ENCODE assay signal across 18 cellular contexts in genomic region chr5:164041105-164041504, GRCh38.
A peak's percentile ranks its signal among the peaks of the same experiment; 100 is the strongest.
DNase-seq lines count a peak whose midpoint lies in the region; ATAC-seq and TF ChIP-seq lines count a peak whose summit lies in the region.
"Had no signal": no experiment of that assay in that cellular context is flagged by ENCODE, and none has a peak within 500 bp of the region (broad histone marks: within the 10 kb centered on the region; RNA-seq: fewer than 3 reads in every experiment).

No MANE protein-coding gene starts in this region.

- WGBS in body of pancreas, 2 donors: 74 to 76% methylated on average over 1 of the region's 1 CpG

- H3K9ac ChIP-seq in adipocyte (ENCODE audit: low read length): peak overlapping the region; percentile 22
- H3K9ac ChIP-seq: BLaER1 had no signal

- peak; percentile 45 for ATAC-seq in HG02798 (IDR thresholded peaks at IDR 0.05; ENCODE audit: poor library complexity, unreplicated experiment)
- no peak for ATAC-seq in body of pancreas
- no peak for ATAC-seq in HG02610 (IDR thresholded peaks at IDR 0.05; ENCODE audit: unreplicated experiment)

- H3K9me3 ChIP-seq in adipocyte (ENCODE audit: control insufficient read depth, low read length) (no peaks in the 10 kb centered on the region), body of pancreas (no peaks in the 10 kb centered on the region)
- H3K9me3 ChIP-seq: BLaER1, HAP-1 had no signal

- no peak overlapping the region for H3K27ac ChIP-seq in body of pancreas
- H3K27ac ChIP-seq: 22Rv1, BLaER1, C4-2B had no signal

- H3K27me3 ChIP-seq in adipocyte (replicated peaks; ENCODE audit: control insufficient read depth, insufficient read depth, low read length) (no peaks in the 10 kb centered on the region), body of pancreas (no peaks in the 10 kb centered on the region)
- H3K27me3 ChIP-seq: BLaER1 had no signal

- TF ChIP-seq CTCF in GM12865 (IDR thresholded peaks at IDR 0.05; ENCODE audit: insufficient read depth, low read depth, low read length, missing control alignments) (no peak), body of pancreas (IDR thresholded peaks at IDR 0.05) (no peak)

- H3K4me1 ChIP-seq in adipocyte (ENCODE audit: control insufficient read depth, insufficient read depth, low read length): peaks cover 23% of the 10 kb centered on the region
- H3K4me1 ChIP-seq in body of pancreas: no peaks in the 10 kb centered on the region
- H3K4me1 ChIP-seq: BLaER1, HAP-1 had no signal

- intact Hi-C loops in body of pancreas (cut with DNase I): no loop called here

- H3K4me3 ChIP-seq in GM12865 (ENCODE audit: low read depth, low read length): no peak overlapping the region
- H3K4me3 ChIP-seq in adipocyte (ENCODE audit: low read length): peak overlapping the region; percentile 49
- no peak overlapping the region for H3K4me3 ChIP-seq in body of pancreas
- H3K4me3 ChIP-seq: BLaER1, HAP-1 had no signal

- H3K36me3 ChIP-seq in adipocyte (ENCODE audit: control insufficient read depth, insufficient read depth, low read length, severe bottlenecking) (no peaks in the 10 kb centered on the region), body of pancreas (replicated peaks in 1 of 2; ENCODE audit: insufficient read depth in 1 of 2, low read depth in 2 of 2) (no peaks in the 10 kb centered on the region)
- H3K36me3 ChIP-seq: BLaER1, HAP-1 had no signal

- TF ChIP-seq POLR2A in body of pancreas (IDR thresholded peaks at IDR 0.05): no peak

- DNase-seq in GM12865 (ENCODE audit: low read depth): peak; percentile 22
- no peak for DNase-seq in adipocyte (ENCODE audit: low read depth)
- DNase-seq in body of pancreas: no peak
- DNase-seq in DMS153 (lab: John Stamatoyannopoulos, UW): no peak
- DNase-seq: CD4-positive, CD25-positive, alpha-beta regulatory T cell; CD8-positive, alpha-beta memory T cell; DMS 273 treated with DMSO at 0.1 percent for 48 hours; DMS53; DMS79 treated with DMSO at 0.1 percent for 48 hours; GF-D8; GOT3; HFFc6 had no signal
